Comparison of ENCODE assay signal across 11 cellular contexts in genomic region chr19:802888-803561, GRCh38. TPM values are rescaled to one million over a fixed set of nuclear protein-coding genes. Genes with fewer than 3 reads are reported as not detected.
DNase-seq lines count a peak whose midpoint lies in the region; ATAC-seq, FAIRE-seq and TF ChIP-seq lines count a peak whose summit lies in the region.
"Had no signal": no experiment of that assay in that cellular context is flagged by ENCODE, and none has a peak within 500 bp of the region (broad histone marks: within the 10 kb centered on the region; RNA-seq: fewer than 3 reads in every experiment).

No MANE protein-coding gene starts in this region.

- no peak overlapping the region for H2BK5ac ChIP-seq in IMR-90 (ENCODE audit: low read depth, low read length, poor library complexity, severe bottlenecking)

- H2BK15ac ChIP-seq in IMR-90 (ENCODE audit: low read depth, low read length) = no peak overlapping the region

- CTCF ChIA-PET in Caco-2 (lab: Charles Lee) (no interaction called here), IMR-90 (lab: Yijun Ruan, JAX) (no interaction called here)

- BruUV-seq in Caco-2 (replicated peaks; lab: Mats Ljungman, UMichigan) (no TSS peak), IMR-90 (replicated peaks; lab: Mats Ljungman, UMichigan) (no TSS peak)

- H3K4me2 ChIP-seq in IMR-90 (ENCODE audit: low read depth, low read length) = no peak overlapping the region

- H4K91ac ChIP-seq in IMR-90 (ENCODE audit: insufficient read depth, low read depth, low read length) = no peak overlapping the region

- TF ChIP-seq CTCF in Caco-2 (IDR thresholded peaks at IDR 0.05; ENCODE audit: insufficient read depth in 1 of 2, low read depth in 1 of 2, low read length in 1 of 2, severe bottlenecking in 1 of 2, unreplicated experiment in 1 of 2) (no peak), IMR-90 (conservative IDR thresholded peaks at IDR 0.05; ENCODE audit: low read depth, low read length) (no peak), endothelial cell (IDR thresholded peaks at IDR 0.05; ENCODE audit: unreplicated experiment) (no peak), D721Med (IDR thresholded peaks at IDR 0.05; ENCODE audit: insufficient read depth, missing control alignments) (no peak)

- H3K9me3 ChIP-seq in Caco-2 (no peaks in the 10 kb centered on the region), IMR-90 (ENCODE audit: control insufficient read depth, insufficient read depth, low read length) (no peaks in the 10 kb centered on the region)
- H3K9me3 ChIP-seq: colonic mucosa had no signal

- TF ChIP-seq POLR2A in IMR-90 (IDR thresholded peaks at IDR 0.05; ENCODE audit: low read depth, low read length) = no peak

- H2AFZ ChIP-seq in IMR-90 (replicated peaks; ENCODE audit: low read length, poor library complexity) = peak overlapping the region; percentile 51

- peaks cover 19% of the 10 kb centered on the region for H3K36me3 ChIP-seq in Caco-2 (ENCODE audit: control insufficient read depth, insufficient read depth, low read length)
- peaks cover 74% of the 10 kb centered on the region for H3K36me3 ChIP-seq in IMR-90 (ENCODE audit: control insufficient read depth, insufficient read depth, low read length)

- no peak overlapping the region for H3K14ac ChIP-seq in IMR-90 (replicated peaks; ENCODE audit: low read depth, low read length)

- WGBS in IMR-90 (ENCODE audit: extremely low coverage in 2 of 2, insufficient read length in 1 of 2), 2 experiments = 87% methylated on average over 19 of the region's 33 CpGs; no CpG with 5 or more reads in 1 of the 2 experiments

- H3K18ac ChIP-seq in IMR-90 (ENCODE audit: low read depth, low read length) = no peak overlapping the region

- no peak overlapping the region for H4K5ac ChIP-seq in IMR-90 (ENCODE audit: low read depth, low read length)

- in situ Hi-C loops in IMR-90 (cut with MboI; ENCODE audit: low sequenced_read_pairs) = no loop called here

- DNase-seq in Caco-2 = no peak
- DNase-seq in IMR-90 = no peak
- no peak for DNase-seq in endothelial cell (ENCODE audit: low spot score)
- DNase-seq in posterior vena cava (ENCODE audit: low spot score) = peak; percentile 80
- DNase-seq in D721Med (ENCODE audit: insufficient read length, low spot score) = no peak
- DNase-seq: colonic mucosa, DMS79, NCI-H2029 treated with DMSO at 0.1 percent for 48 hours, retina had no signal

- no peak for TF ChIP-seq RAD21 in IMR-90 (IDR thresholded peaks at IDR 0.05; ENCODE audit: low read length)

- H3K9ac ChIP-seq in IMR-90 (ENCODE audit: low read depth, low read length) = no peak overlapping the region

- H3K27ac ChIP-seq in IMR-90 (ENCODE audit: insufficient read depth, low read length) = no peak overlapping the region
- H3K27ac ChIP-seq: colonic mucosa had no signal

- FAIRE-seq in D721Med (lab: Jason Lieb, UNC) = no peak

- H2BK20ac ChIP-seq in IMR-90 (ENCODE audit: low read depth, low read length) = no peak overlapping the region

- H2AK5ac ChIP-seq in IMR-90 (ENCODE audit: low read depth, low read length) = no peak overlapping the region

- H3K9me1 ChIP-seq in IMR-90 (ENCODE audit: insufficient read depth, low read length) = peaks cover 11% of the 10 kb centered on the region; the same call in 1 of the 2 replicates

- H3K56ac ChIP-seq in IMR-90 (ENCODE audit: extremely low read depth, insufficient read depth, low read length) = no peak overlapping the region

- intact Hi-C loops in Caco-2 (cut with micrococcal nuclease; ENCODE audit: unreplicated experiment) (no loop called here), IMR-90 (cut with micrococcal nuclease) (no loop called here), posterior vena cava (cut with DNase I) (no loop called here)

- peak overlapping the region; percentile 61 for H3K27ac Mint-ChIP-seq in Caco-2 (ENCODE audit: unreplicated experiment)
- H3K27ac Mint-ChIP-seq in endothelial cell (ENCODE audit: unreplicated experiment) = peak overlapping the region; percentile 46

- H3K36me3 Mint-ChIP-seq in Caco-2 (ENCODE audit: insufficient read depth, unreplicated experiment) = peaks cover 97% of the 10 kb centered on the region
- H3K36me3 Mint-ChIP-seq in endothelial cell (ENCODE audit: low read depth, unreplicated experiment) = peaks cover 45% of the 10 kb centered on the region

- no peak overlapping the region for H4K8ac ChIP-seq in IMR-90 (ENCODE audit: low read depth in 2 of 2, low read length in 2 of 2)

- dilution Hi-C loops in IMR-90 (cut with HindIII; ENCODE audit: low sequenced_read_pairs, unreplicated experiment) = no loop called here

- H3K27me3 ChIP-seq in Caco-2 (replicated peaks; ENCODE audit: control insufficient read depth, insufficient read depth, low read length) (no peaks in the 10 kb centered on the region), IMR-90 (ENCODE audit: control insufficient read depth, insufficient read depth, low read length) (no peaks in the 10 kb centered on the region)
- H3K27me3 ChIP-seq: colonic mucosa had no signal

- H3K9me3 Mint-ChIP-seq in Caco-2 (ENCODE audit: unreplicated experiment) (no peaks in the 10 kb centered on the region), endothelial cell (ENCODE audit: unreplicated experiment) (no peaks in the 10 kb centered on the region)

- no peak overlapping the region for H3K4ac ChIP-seq in IMR-90 (ENCODE audit: low read depth, low read length)

- H3K4me3 Mint-ChIP-seq in Caco-2 (ENCODE audit: unreplicated experiment) (peak overlapping the region; percentile 37), endothelial cell (ENCODE audit: unreplicated experiment) (peak overlapping the region; percentile 21)

- POLR2A ChIA-PET in Caco-2 (lab: Charles Lee) (no interaction called here), IMR-90 (lab: Charles Lee; ENCODE audit: unreplicated experiment) (no interaction called here)

- H3K4me1 Mint-ChIP-seq in Caco-2 (ENCODE audit: low read depth, unreplicated experiment) = peaks cover 17% of the 10 kb centered on the region
- H3K4me1 Mint-ChIP-seq in endothelial cell (ENCODE audit: unreplicated experiment) = peaks cover 40% of the 10 kb centered on the region

- peaks cover 3 to 37% of the 10 kb centered on the region in 2 experiments for H3K79me1 ChIP-seq in IMR-90 (ENCODE audit: low read depth in 1 of 2, low read length in 2 of 2)

- no peak for ATAC-seq in IMR-90 (ENCODE audit: low read depth)
- ATAC-seq in HG03378 (IDR thresholded peaks at IDR 0.05; ENCODE audit: unreplicated experiment) = no peak
- no peak for ATAC-seq in GM21447 (IDR thresholded peaks at IDR 0.05; ENCODE audit: unreplicated experiment)

- H3K4me3 ChIP-seq in Caco-2 (ENCODE audit: low read depth, low read length) (no peak overlapping the region), IMR-90 (ENCODE audit: insufficient read depth, low read depth, low read length) (no peak overlapping the region)
- H3K4me3 ChIP-seq: colonic mucosa had no signal

- H2BK120ac ChIP-seq in IMR-90 (ENCODE audit: low read depth, low read length) = no peak overlapping the region

- H4K20me1 ChIP-seq in IMR-90 (ENCODE audit: insufficient read depth, low read length) = peaks cover 100% of the 10 kb centered on the region

- H2AK9ac ChIP-seq in IMR-90 (replicated peaks; ENCODE audit: low read depth, low read length, poor library complexity) = no peak overlapping the region

- H3K4me1 ChIP-seq in Caco-2 (peaks cover 32% of the 10 kb centered on the region), IMR-90 (ENCODE audit: control insufficient read depth, insufficient read depth, low read length) (peaks cover 30% of the 10 kb centered on the region)

- H3K27me3 Mint-ChIP-seq in Caco-2 (ENCODE audit: insufficient read depth, unreplicated experiment) (no peaks in the 10 kb centered on the region), endothelial cell (ENCODE audit: unreplicated experiment) (peaks cover 47% of the 10 kb centered on the region)

- no peak overlapping the region for H3K23ac ChIP-seq in IMR-90 (ENCODE audit: low read depth, low read length)

TF ChIP-seq in IMR-90, 13 proteins besides CTCF, POLR2A, EP300 and RAD21 (continues in another document):
- TF ChIP-seq NFE2L2 (IDR thresholded peaks at IDR 0.05; ENCODE audit: low read depth, low read length) (no peak), RCOR1 (IDR thresholded peaks at IDR 0.05; ENCODE audit: insufficient replicate concordance, low read length) (no peak), RFX5 (IDR thresholded peaks at IDR 0.05; ENCODE audit: low read depth, low read length) (no peak), CHD1 (IDR thresholded peaks at IDR 0.05; ENCODE audit: low read depth, low read length) (no peak)

RNA-seq across cellular contexts. Expression of gene PTBP1, which starts 5.8 kb away (rescaled TPM):
- 510 and 522 TPM in 2 replicates for total RNA-seq in Caco-2 (2022)
- 95.5 and 146 TPM in 2 replicates for total RNA-seq in IMR-90 (2012; rRNA removed)
- 269 and 483 TPM in 2 replicates for polyA plus RNA-seq in IMR-90 (2012; rRNA removed)
- 96.3 and 257 TPM in 2 replicates for polyA plus RNA-seq in IMR-90 (2012; cell fraction: cytosol; rRNA removed)
- 324 and 629 TPM in 2 replicates for polyA plus RNA-seq in IMR-90 (2012; cell fraction: nucleus; rRNA removed; ENCODE audit: low replicate concordance)
- total RNA-seq in endothelial cell (ENCODE audit: unreplicated experiment) = 614 TPM
- total RNA-seq in posterior vena cava = 100 to 1,000 TPM; 151 to 168 TPM

RNA-seq across cellular contexts. Expression of gene PLPPR3, which starts 18.7 kb away (rescaled TPM):
- total RNA-seq in Caco-2 (2022) = 5.1 and 7.1 TPM in 2 replicates
- 0.36 and 0.56 TPM in 2 replicates for total RNA-seq in IMR-90 (2012; rRNA removed)
- 1.2 and 2.0 TPM in 2 replicates for polyA plus RNA-seq in IMR-90 (2012; rRNA removed)
- 1.0 and 4.3 TPM in 2 replicates for polyA plus RNA-seq in IMR-90 (2012; cell fraction: cytosol; rRNA removed)
- polyA plus RNA-seq in IMR-90 (2012; cell fraction: nucleus; rRNA removed; ENCODE audit: low replicate concordance) = 1.4 and 3.6 TPM in 2 replicates
- total RNA-seq in endothelial cell (ENCODE audit: unreplicated experiment) = 17.6 TPM
- total RNA-seq in posterior vena cava = not detected

RNA-seq across cellular contexts. Expression of gene AZU1, which starts 24.6 kb away (rescaled TPM):
- total RNA-seq in Caco-2 (2022) (not detected in 2 replicates), IMR-90 (2012; rRNA removed) (not detected in 2 replicates), endothelial cell (ENCODE audit: unreplicated experiment) (0.21 TPM), posterior vena cava (under 1 TPM in 1 of 2 donors, not detected in 1; 0.29 TPM)
- 0.12 TPM in 1 of 2 replicates, not detected in the other for polyA plus RNA-seq in IMR-90 (2012; rRNA removed)
- polyA plus RNA-seq in IMR-90 (2012; cell fraction: cytosol; rRNA removed) = 0.04 TPM in 1 of 2 replicates, not detected in the other
- polyA plus RNA-seq in IMR-90 (2012; cell fraction: nucleus; rRNA removed; ENCODE audit: low replicate concordance) = 2.3 and 4.0 TPM in 2 replicates

RNA-seq across cellular contexts. Expression of gene PRTN3, which starts 37.8 kb away (rescaled TPM):
- total RNA-seq in Caco-2 (2022) = 0.29 TPM in 1 of 2 replicates, not detected in the other
- total RNA-seq in IMR-90 (2012; rRNA removed) = not detected in 2 replicates
- not detected in 2 replicates for polyA plus RNA-seq in IMR-90 (2012; rRNA removed)
- not detected in 2 replicates for polyA plus RNA-seq in IMR-90 (2012; cell fraction: cytosol; rRNA removed)
- not detected in 2 replicates for polyA plus RNA-seq in IMR-90 (2012; cell fraction: nucleus; rRNA removed; ENCODE audit: low replicate concordance)
- not detected for total RNA-seq in endothelial cell (ENCODE audit: unreplicated experiment)
- under 1 TPM in 1 of 2 donors, not detected in 1; 0.38 TPM for total RNA-seq in posterior vena cava
- total RNA-seq: colonic mucosa had no signal

RNA-seq across cellular contexts. Expression of gene ELANE, which starts 49.1 kb away (rescaled TPM):
- not detected in 2 replicates for total RNA-seq in Caco-2 (2022)
- total RNA-seq in IMR-90 (2012; rRNA removed) = not detected in 2 replicates
- 0.24 and 0.27 TPM in 2 replicates for polyA plus RNA-seq in IMR-90 (2012; rRNA removed)
- polyA plus RNA-seq in IMR-90 (2012; cell fraction: cytosol; rRNA removed) = 0.10 and 0.21 TPM in 2 replicates
- 1.5 and 1.6 TPM in 2 replicates for polyA plus RNA-seq in IMR-90 (2012; cell fraction: nucleus; rRNA removed; ENCODE audit: low replicate concordance)
- not detected for total RNA-seq in endothelial cell (ENCODE audit: unreplicated experiment)
- 1 to 10 TPM in 1 of 2 donors, under 1 TPM in 1; 0.33 to 2.2 TPM for total RNA-seq in posterior vena cava
- total RNA-seq: colonic mucosa had no signal
